13 cellular contexts compared by ENCODE assay signal in genomic region chr2:88603146-88603545, GRCh38. TPM values are rescaled to one million over a fixed set of nuclear protein-coding genes. Genes with fewer than 3 reads are reported as not detected.
DNase-seq lines count a peak whose midpoint lies in the region; ATAC-seq, FAIRE-seq and TF ChIP-seq lines count a peak whose summit lies in the region.
"Had no signal": no experiment of that assay in that cellular context is flagged by ENCODE, and none has a peak within 500 bp of the region (broad histone marks: within the 10 kb centered on the region; RNA-seq: fewer than 3 reads in every experiment).

No MANE protein-coding gene starts in this region.

- H3K27me3 Mint-ChIP-seq in HFFc6 (ENCODE audit: insufficient read depth) (no peaks in the 10 kb centered on the region), astrocyte (ENCODE audit: low read depth, unreplicated experiment) (no peaks in the 10 kb centered on the region)

- FAIRE-seq in astrocyte (lab: Jason Lieb, UNC) (peak; percentile 58), keratinocyte (lab: Jason Lieb, UNC) (no peak)

- peaks cover 51% of the 10 kb centered on the region for H3K4me1 Mint-ChIP-seq in HFFc6 (ENCODE audit: low read depth)
- H3K4me1 Mint-ChIP-seq in astrocyte (ENCODE audit: low read depth, unreplicated experiment): peaks cover 46% of the 10 kb centered on the region
- peaks cover 45% of the 10 kb centered on the region for H3K4me1 Mint-ChIP-seq in stimulated activated effector memory CD8-positive, alpha-beta T cell treated with anti-CD3 and anti-CD28 coated beads, Interleukin-12 subunit alpha, Interleukin-12 subunit beta, amount 100 ng/mL, for 72 hours

- H3K4me3 ChIP-seq in astrocyte (ENCODE audit: insufficient read depth, low read depth, low read length) (peak overlapping the region; percentile 15), keratinocyte (ENCODE audit: control insufficient read depth in 2 of 3, extremely low read depth in 1 of 3, insufficient read depth in 2 of 3, low read depth in 1 of 3, low read length in 3 of 3) (no peak overlapping the region)
- H3K4me3 ChIP-seq: testis had no signal

- DNase-seq in AG08395 (ENCODE audit: low spot score) (peak; percentile 45), HFFc6 (peak; percentile 44), astrocyte (ENCODE audit: low read depth) (peak; percentile 71), keratinocyte (ENCODE audit: low read depth, low spot score) (no peak), SKM-1 treated with dmso at 0.1 percent for 144 hours (lab: John Stamatoyannopoulos, UW; ENCODE audit: unreplicated experiment) (no peak)
- DNase-seq in stimulated activated effector memory CD8-positive, alpha-beta T cell treated with anti-CD3 and anti-CD28 coated beads, Interleukin-12 subunit alpha, Interleukin-12 subunit beta, amount 100 ng/mL, for 72 hours (ENCODE audit: low spot score in 2 of 2): no peak
- DNase-seq: activated naive CD4-positive, alpha-beta T cell; central memory CD4-positive, alpha-beta T cell; mammary epithelial cell; NCI-H1694; testis had no signal

- H3K4me2 ChIP-seq in astrocyte (ENCODE audit: low read length) (peak overlapping the region; percentile 75), keratinocyte (ENCODE audit: control insufficient read depth, extremely low read depth, insufficient read depth, low read depth, low read length) (peak overlapping the region; percentile 7)

- H3K9ac ChIP-seq in astrocyte (ENCODE audit: low read length) (peak overlapping the region; percentile 50), keratinocyte (ENCODE audit: control insufficient read depth, extremely low read depth, insufficient read depth, low read length) (no peak overlapping the region)

- H3K4me1 ChIP-seq in astrocyte (ENCODE audit: insufficient read depth, low read length): peaks cover 42% of the 10 kb centered on the region
- H3K4me1 ChIP-seq in keratinocyte (ENCODE audit: control insufficient read depth, extremely low read depth, insufficient read depth, low read length): peaks cover 31% of the 10 kb centered on the region

- H3K79me2 ChIP-seq in astrocyte (ENCODE audit: insufficient read depth, low read length) (peaks cover 66% of the 10 kb centered on the region), keratinocyte (ENCODE audit: control insufficient read depth, insufficient read depth, low read length) (peaks cover 32% of the 10 kb centered on the region)

- H3K9me3 ChIP-seq in astrocyte (ENCODE audit: insufficient read depth, low read depth, low read length): no peaks in the 10 kb centered on the region
- H3K9me3 ChIP-seq in keratinocyte (ENCODE audit: control insufficient read depth, low read depth, low read length): no peaks in the 10 kb centered on the region
- H3K9me3 ChIP-seq: testis had no signal

- H3K4me3 Mint-ChIP-seq in HFFc6 (peak overlapping the region; percentile 71), astrocyte (ENCODE audit: unreplicated experiment) (peak overlapping the region; percentile 15)
- H3K4me3 Mint-ChIP-seq in stimulated activated effector memory CD8-positive, alpha-beta T cell treated with anti-CD3 and anti-CD28 coated beads, Interleukin-12 subunit alpha, Interleukin-12 subunit beta, amount 100 ng/mL, for 72 hours: no peak overlapping the region

- ATAC-seq in stimulated activated effector memory CD8-positive, alpha-beta T cell treated with anti-CD3 and anti-CD28 coated beads, Interleukin-12 subunit alpha, Interleukin-12 subunit beta, amount 100 ng/mL, for 72 hours: no peak
- ATAC-seq in GM21717 (IDR thresholded peaks at IDR 0.05; ENCODE audit: unreplicated experiment) (no peak), GM21576 (IDR thresholded peaks at IDR 0.05; ENCODE audit: unreplicated experiment) (no peak)

- H3K27me3 ChIP-seq in astrocyte (ENCODE audit: insufficient read depth, low read length) (no peaks in the 10 kb centered on the region), keratinocyte (ENCODE audit: control insufficient read depth, extremely low read depth, insufficient read depth, low read length) (no peaks in the 10 kb centered on the region)
- H3K27me3 ChIP-seq: testis had no signal

- TF ChIP-seq CTCF in HFFc6 (IDR thresholded peaks at IDR 0.05): no peak
- TF ChIP-seq CTCF in astrocyte (IDR thresholded peaks at IDR 0.05; ENCODE audit: insufficient read depth, low read depth, low read length): no peak
- TF ChIP-seq CTCF in keratinocyte (optimal IDR thresholded peaks at IDR 0.05 in 1 of 3, IDR thresholded peaks at IDR 0.05 in 1 of 3, conservative IDR thresholded peaks at IDR 0.05 in 1 of 3; ENCODE audit: extremely low read depth in 1 of 3, insufficient read depth in 2 of 3, low read length in 3 of 3): no peak

- peak overlapping the region; percentile 84 for H3K27ac Mint-ChIP-seq in HFFc6
- H3K27ac Mint-ChIP-seq in astrocyte (ENCODE audit: unreplicated experiment): peak overlapping the region; percentile 16
- H3K27ac Mint-ChIP-seq in stimulated activated effector memory CD8-positive, alpha-beta T cell treated with anti-CD3 and anti-CD28 coated beads, Interleukin-12 subunit alpha, Interleukin-12 subunit beta, amount 100 ng/mL, for 72 hours: no peak overlapping the region

- H3K36me3 Mint-ChIP-seq in HFFc6 (ENCODE audit: low read depth): no peaks in the 10 kb centered on the region
- H3K36me3 Mint-ChIP-seq in astrocyte (ENCODE audit: low read depth, unreplicated experiment): no peaks in the 10 kb centered on the region
- H3K36me3 Mint-ChIP-seq in stimulated activated effector memory CD8-positive, alpha-beta T cell treated with anti-CD3 and anti-CD28 coated beads, Interleukin-12 subunit alpha, Interleukin-12 subunit beta, amount 100 ng/mL, for 72 hours: peaks cover 6% of the 10 kb centered on the region

- no peak overlapping the region for H2AFZ ChIP-seq in astrocyte (ENCODE audit: low read depth, low read length)
- no peak overlapping the region for H2AFZ ChIP-seq in keratinocyte (ENCODE audit: control insufficient read depth, low read length)

- peak overlapping the region; percentile 67 for H3K27ac ChIP-seq in astrocyte (ENCODE audit: low read depth, low read length)
- no peak overlapping the region for H3K27ac ChIP-seq in keratinocyte (ENCODE audit: control insufficient read depth, insufficient read depth, low read length)

- peaks cover 2% of the 10 kb centered on the region for H4K20me1 ChIP-seq in astrocyte (ENCODE audit: insufficient read depth, low read length)
- no peaks in the 10 kb centered on the region for H4K20me1 ChIP-seq in keratinocyte (ENCODE audit: control insufficient read depth, extremely low read depth, insufficient read depth, low read length)

- dilution Hi-C loops in keratinocyte (cut with MboI; ENCODE audit: extremely low pct_ligation_motif_present, low sequenced_read_pairs): no loop called here

- H3K36me3 ChIP-seq in astrocyte (ENCODE audit: insufficient read depth, low read length) (no peaks in the 10 kb centered on the region), keratinocyte (ENCODE audit: control insufficient read depth in 2 of 2, extremely low read depth in 1 of 2, insufficient read depth in 2 of 2, low read length in 2 of 2) (no peaks in the 10 kb centered on the region)

- no peaks in the 10 kb centered on the region for H3K9me3 Mint-ChIP-seq in HFFc6
- H3K9me3 Mint-ChIP-seq in astrocyte (ENCODE audit: unreplicated experiment): no peaks in the 10 kb centered on the region
- no peaks in the 10 kb centered on the region for H3K9me3 Mint-ChIP-seq in stimulated activated effector memory CD8-positive, alpha-beta T cell treated with anti-CD3 and anti-CD28 coated beads, Interleukin-12 subunit alpha, Interleukin-12 subunit beta, amount 100 ng/mL, for 72 hours

- no peaks in the 10 kb centered on the region for H3K9me1 ChIP-seq in keratinocyte (ENCODE audit: control insufficient read depth, extremely low read depth, insufficient read depth, low read length)

RNA-seq across cellular contexts. Expression of gene EIF2AK3, which starts 24.1 kb away (rescaled TPM):
- total RNA-seq in HFFc6 (2021; fragmentation: NEBNext Ultra II Directional; extraction: Animal tissue kit (Norgen Biotek cat#: 25700)): 10 to 100 TPM; 10.1 to 12.3 (median 11.1) TPM
- total RNA-seq in astrocyte: 26.3 and 27.1 TPM in 2 replicates
- 7.6 to 10.9 TPM (median 7.9 TPM) in 3 replicates for polyA plus RNA-seq in keratinocyte
- polyA plus RNA-seq in keratinocyte (2011; ENCODE audit: low read depth): 19.0 TPM
- 3.2 and 6.1 TPM in 2 replicates for polyA plus RNA-seq in keratinocyte (2011; cell fraction: cytosol; rRNA removed)
- 21.4 and 23.0 TPM in 2 replicates for polyA plus RNA-seq in keratinocyte (2011; cell fraction: nucleus; rRNA removed)
- polyA plus RNA-seq in keratinocyte (2012; ENCODE audit: low replicate concordance): 7.3 and 9.8 TPM in 2 replicates
- polyA minus RNA-seq in keratinocyte: 4.4 to 28.7 TPM (median 8.4 TPM) in 3 replicates
- 6.7 TPM for polyA minus RNA-seq in keratinocyte (2011; cell fraction: cytosol; rRNA and poly(A)+ RNA removed)
- polyA minus RNA-seq in keratinocyte (2011; cell fraction: nucleus; rRNA and poly(A)+ RNA removed): 17.5 and 33.3 TPM in 2 replicates

Comparison
In these comparisons a context has a peak if more than half of its experiments do, and no peak if none do; other contexts are left out.
1. DNase-seq: peak in AG08395 (single experiment), HFFc6 (single experiment) and astrocyte (single experiment); none in keratinocyte (single experiment), SKM-1 treated with dmso at 0.1 percent for 144 hours (single experiment) and stimulated activated effector memory CD8-positive, alpha-beta T cell treated with anti-CD3 and anti-CD28 coated beads, Interleukin-12 subunit alpha, Interleukin-12 subunit beta, amount 100 ng/mL, for 72 hours (0 of 2).